Comparison of ENCODE assay signal across 1 cellular context in the genomic region with DNA sequence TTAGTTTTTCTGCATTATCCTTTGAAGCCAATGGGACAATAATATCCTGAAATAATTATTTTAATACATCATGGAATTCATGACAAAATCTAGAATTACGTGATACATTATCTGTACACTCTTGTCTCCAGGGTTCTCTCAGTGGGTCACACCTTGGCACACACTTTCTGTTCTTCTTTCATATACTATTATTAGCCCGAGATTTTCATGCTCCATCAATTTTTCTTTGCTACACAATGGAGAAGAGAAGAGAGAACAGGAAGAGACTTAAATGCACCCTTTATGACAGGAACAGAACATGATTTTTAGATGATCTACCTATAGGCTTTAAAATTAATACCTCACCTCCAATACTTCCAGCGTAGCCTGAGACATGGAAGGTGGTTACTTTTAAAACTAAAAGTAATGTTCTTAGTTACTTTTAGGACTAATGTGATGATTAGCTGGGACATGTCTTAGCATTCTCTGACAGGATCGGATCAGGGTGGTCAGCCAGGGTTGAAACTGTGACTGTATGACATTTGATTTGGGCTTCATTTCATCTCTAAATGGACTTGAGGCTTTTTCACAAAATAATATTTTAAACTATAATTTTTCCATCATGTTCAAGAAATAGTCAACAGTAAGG.
A peak's percentile ranks its signal among the peaks of the same experiment; 100 is the strongest.
TF ChIP-seq lines count a peak whose summit lies in the region.

No MANE protein-coding gene starts in this region.

TF ChIP-seq in GM12878, 131 proteins besides CTCF, POLR2A, EP300 and RAD21 (continued from another document and continues in another):
- TF ChIP-seq RELB (IDR thresholded peaks at IDR 0.05; ENCODE audit: low read depth), result peak; percentile 80
- peak; percentile 91 for TF ChIP-seq NFIC (IDR thresholded peaks at IDR 0.05; ENCODE audit: low read depth, low read length)
- TF ChIP-seq, protein P1, sequence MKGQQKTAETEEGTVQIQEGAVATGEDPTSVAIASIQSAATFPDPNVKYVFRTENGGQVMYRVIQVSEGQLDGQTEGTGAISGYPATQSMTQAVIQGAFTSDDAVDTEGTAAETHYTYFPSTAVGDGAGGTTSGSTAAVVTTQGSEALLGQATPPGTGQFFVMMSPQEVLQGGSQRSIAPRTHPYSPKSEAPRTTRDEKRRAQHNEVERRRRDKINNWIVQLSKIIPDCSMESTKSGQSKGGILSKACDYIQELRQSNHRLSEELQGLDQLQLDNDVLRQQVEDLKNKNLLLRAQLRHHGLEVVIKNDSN (IDR thresholded peaks at IDR 0.05; ENCODE audit: borderline replicate concordance, extremely low read length, insufficient read depth, low read depth, low read length), result no peak
- TF ChIP-seq IKZF2 (IDR thresholded peaks at IDR 0.05), result peak; percentile 96
- no peak for TF ChIP-seq REST (IDR thresholded peaks at IDR 0.05; ENCODE audit: low read depth, low read length)
- TF ChIP-seq MYB (IDR thresholded peaks at IDR 0.05; ENCODE audit: borderline replicate concordance, low read depth, low read length), result no peak
- no peak for TF ChIP-seq NFYA (IDR thresholded peaks at IDR 0.05; ENCODE audit: borderline replicate concordance, low read depth, low read length)
- no peak for TF ChIP-seq SMC3 (IDR thresholded peaks at IDR 0.05; ENCODE audit: borderline replicate concordance, low read length)
- peak; percentile 96 for TF ChIP-seq MEF2A (IDR thresholded peaks at IDR 0.05; ENCODE audit: insufficient read depth, low read depth, low read length)
- peak; percentile 94 for TF ChIP-seq MEF2B (IDR thresholded peaks at IDR 0.05; ENCODE audit: partially characterized antibody, poor library complexity, severe bottlenecking)
- peak; percentile 63; the same call in 1 of the 2 replicates for TF ChIP-seq CREM (IDR thresholded peaks at IDR 0.05; ENCODE audit: low read depth)
- TF ChIP-seq NR2C2 (IDR thresholded peaks at IDR 0.05; ENCODE audit: borderline replicate concordance, control insufficient read depth, insufficient read length, low read depth), result no peak
- TF ChIP-seq, protein P2, sequence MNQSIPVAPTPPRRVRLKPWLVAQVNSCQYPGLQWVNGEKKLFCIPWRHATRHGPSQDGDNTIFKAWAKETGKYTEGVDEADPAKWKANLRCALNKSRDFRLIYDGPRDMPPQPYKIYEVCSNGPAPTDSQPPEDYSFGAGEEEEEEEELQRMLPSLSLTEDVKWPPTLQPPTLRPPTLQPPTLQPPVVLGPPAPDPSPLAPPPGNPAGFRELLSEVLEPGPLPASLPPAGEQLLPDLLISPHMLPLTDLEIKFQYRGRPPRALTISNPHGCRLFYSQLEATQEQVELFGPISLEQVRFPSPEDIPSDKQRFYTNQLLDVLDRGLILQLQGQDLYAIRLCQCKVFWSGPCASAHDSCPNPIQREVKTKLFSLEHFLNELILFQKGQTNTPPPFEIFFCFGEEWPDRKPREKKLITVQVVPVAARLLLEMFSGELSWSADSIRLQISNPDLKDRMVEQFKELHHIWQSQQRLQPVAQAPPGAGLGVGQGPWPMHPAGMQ (IDR thresholded peaks at IDR 0.05; ENCODE audit: borderline replicate concordance), result no peak
- TF ChIP-seq ZNF622 (IDR thresholded peaks at IDR 0.05), result no peak
- peak; percentile 28 for TF ChIP-seq BCL3 (IDR thresholded peaks at IDR 0.05; ENCODE audit: borderline replicate concordance, insufficient read depth, low read depth, low read length, poor library complexity, severe bottlenecking)
- no peak for TF ChIP-seq SREBF1 (IDR thresholded peaks at IDR 0.05; ENCODE audit: low read length)
- no peak for TF ChIP-seq ZNF24 (IDR thresholded peaks at IDR 0.05)
- peak; percentile 61 for TF ChIP-seq SKIL (IDR thresholded peaks at IDR 0.05; ENCODE audit: low read depth, poor library complexity, severe bottlenecking)
- TF ChIP-seq LARP7 (IDR thresholded peaks at IDR 0.05), result no peak
- TF ChIP-seq KLF5 (IDR thresholded peaks at IDR 0.05; ENCODE audit: partially characterized antibody), result no peak
- no peak for TF ChIP-seq TAF1 (IDR thresholded peaks at IDR 0.05; ENCODE audit: borderline replicate concordance, low read depth, low read length)
- TF ChIP-seq NR2F1 (conservative IDR thresholded peaks at IDR 0.05), result no peak
- no peak for TF ChIP-seq SMAD1 (IDR thresholded peaks at IDR 0.05; ENCODE audit: low read depth, partially characterized antibody)
- no peak for TF ChIP-seq HDAC6 (IDR thresholded peaks at IDR 0.05; ENCODE audit: unreplicated experiment)
- no peak for TF ChIP-seq CBFB (IDR thresholded peaks at IDR 0.05; ENCODE audit: low read depth)
- TF ChIP-seq, protein P3, sequence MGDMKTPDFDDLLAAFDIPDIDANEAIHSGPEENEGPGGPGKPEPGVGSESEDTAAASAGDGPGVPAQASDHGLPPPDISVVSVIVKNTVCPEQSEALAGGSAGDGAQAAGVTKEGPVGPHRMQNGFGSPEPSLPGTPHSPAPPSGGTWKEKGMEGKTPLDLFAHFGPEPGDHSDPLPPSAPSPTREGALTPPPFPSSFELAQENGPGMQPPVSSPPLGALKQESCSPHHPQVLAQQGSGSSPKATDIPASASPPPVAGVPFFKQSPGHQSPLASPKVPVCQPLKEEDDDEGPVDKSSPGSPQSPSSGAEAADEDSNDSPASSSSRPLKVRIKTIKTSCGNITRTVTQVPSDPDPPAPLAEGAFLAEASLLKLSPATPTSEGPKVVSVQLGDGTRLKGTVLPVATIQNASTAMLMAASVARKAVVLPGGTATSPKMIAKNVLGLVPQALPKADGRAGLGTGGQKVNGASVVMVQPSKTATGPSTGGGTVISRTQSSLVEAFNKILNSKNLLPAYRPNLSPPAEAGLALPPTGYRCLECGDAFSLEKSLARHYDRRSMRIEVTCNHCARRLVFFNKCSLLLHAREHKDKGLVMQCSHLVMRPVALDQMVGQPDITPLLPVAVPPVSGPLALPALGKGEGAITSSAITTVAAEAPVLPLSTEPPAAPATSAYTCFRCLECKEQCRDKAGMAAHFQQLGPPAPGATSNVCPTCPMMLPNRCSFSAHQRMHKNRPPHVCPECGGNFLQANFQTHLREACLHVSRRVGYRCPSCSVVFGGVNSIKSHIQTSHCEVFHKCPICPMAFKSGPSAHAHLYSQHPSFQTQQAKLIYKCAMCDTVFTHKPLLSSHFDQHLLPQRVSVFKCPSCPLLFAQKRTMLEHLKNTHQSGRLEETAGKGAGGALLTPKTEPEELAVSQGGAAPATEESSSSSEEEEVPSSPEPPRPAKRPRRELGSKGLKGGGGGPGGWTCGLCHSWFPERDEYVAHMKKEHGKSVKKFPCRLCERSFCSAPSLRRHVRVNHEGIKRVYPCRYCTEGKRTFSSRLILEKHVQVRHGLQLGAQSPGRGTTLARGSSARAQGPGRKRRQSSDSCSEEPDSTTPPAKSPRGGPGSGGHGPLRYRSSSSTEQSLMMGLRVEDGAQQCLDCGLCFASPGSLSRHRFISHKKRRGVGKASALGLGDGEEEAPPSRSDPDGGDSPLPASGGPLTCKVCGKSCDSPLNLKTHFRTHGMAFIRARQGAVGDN (IDR thresholded peaks at IDR 0.05), result peak; percentile 25; the same call in 1 of the 2 replicates
- no peak for TF ChIP-seq SUPT20H (IDR thresholded peaks at IDR 0.05; ENCODE audit: borderline replicate concordance, control insufficient read depth, low read depth, low read length)
- TF ChIP-seq RAD51 (IDR thresholded peaks at IDR 0.05), result no peak
- TF ChIP-seq EED (IDR thresholded peaks at IDR 0.05; ENCODE audit: low read depth), result peak; percentile 73
- peak; percentile 27; the same call in 1 of the 2 replicates for TF ChIP-seq ZBED1 (IDR thresholded peaks at IDR 0.05; ENCODE audit: borderline replicate concordance)
- no peak for TF ChIP-seq RCOR1 (conservative IDR thresholded peaks at IDR 0.05; ENCODE audit: low read depth, low read length)
- TF ChIP-seq STAT3 (IDR thresholded peaks at IDR 0.05; ENCODE audit: low read depth, low read length), result no peak
- no peak for TF ChIP-seq SREBF2 (IDR thresholded peaks at IDR 0.05; ENCODE audit: low read length)
- TF ChIP-seq TARDBP (IDR thresholded peaks at IDR 0.05; ENCODE audit: borderline replicate concordance), result no peak
- TF ChIP-seq ZZZ3 (IDR thresholded peaks at IDR 0.05; ENCODE audit: control insufficient read depth, insufficient read length, low read depth), result no peak
- no peak for TF ChIP-seq NR2C1 (IDR thresholded peaks at IDR 0.05)
- no peak for TF ChIP-seq SIN3A (IDR thresholded peaks at IDR 0.05; ENCODE audit: low read depth, low read length)
- no peak for TF ChIP-seq SUZ12 (IDR thresholded peaks at IDR 0.05; ENCODE audit: unreplicated experiment)
- TF ChIP-seq BMI1 (IDR thresholded peaks at IDR 0.05; ENCODE audit: borderline replicate concordance), result no peak; the same call in 1 of the 2 replicates
- TF ChIP-seq POU2F2 (IDR thresholded peaks at IDR 0.05; ENCODE audit: borderline replicate concordance, low read depth, low read length), result no peak
- TF ChIP-seq TCF12 (IDR thresholded peaks at IDR 0.05; ENCODE audit: low read depth, low read length), result no peak
- TF ChIP-seq, protein P4, sequence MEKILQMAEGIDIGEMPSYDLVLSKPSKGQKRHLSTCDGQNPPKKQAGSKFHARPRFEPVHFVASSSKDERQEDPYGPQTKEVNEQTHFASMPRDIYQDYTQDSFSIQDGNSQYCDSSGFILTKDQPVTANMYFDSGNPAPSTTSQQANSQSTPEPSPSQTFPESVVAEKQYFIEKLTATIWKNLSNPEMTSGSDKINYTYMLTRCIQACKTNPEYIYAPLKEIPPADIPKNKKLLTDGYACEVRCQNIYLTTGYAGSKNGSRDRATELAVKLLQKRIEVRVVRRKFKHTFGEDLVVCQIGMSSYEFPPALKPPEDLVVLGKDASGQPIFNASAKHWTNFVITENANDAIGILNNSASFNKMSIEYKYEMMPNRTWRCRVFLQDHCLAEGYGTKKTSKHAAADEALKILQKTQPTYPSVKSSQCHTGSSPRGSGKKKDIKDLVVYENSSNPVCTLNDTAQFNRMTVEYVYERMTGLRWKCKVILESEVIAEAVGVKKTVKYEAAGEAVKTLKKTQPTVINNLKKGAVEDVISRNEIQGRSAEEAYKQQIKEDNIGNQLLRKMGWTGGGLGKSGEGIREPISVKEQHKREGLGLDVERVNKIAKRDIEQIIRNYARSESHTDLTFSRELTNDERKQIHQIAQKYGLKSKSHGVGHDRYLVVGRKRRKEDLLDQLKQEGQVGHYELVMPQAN (conservative IDR thresholded peaks at IDR 0.05), result no peak
